Comparison of ENCODE assay signal across 19 cellular contexts in the genomic region with DNA sequence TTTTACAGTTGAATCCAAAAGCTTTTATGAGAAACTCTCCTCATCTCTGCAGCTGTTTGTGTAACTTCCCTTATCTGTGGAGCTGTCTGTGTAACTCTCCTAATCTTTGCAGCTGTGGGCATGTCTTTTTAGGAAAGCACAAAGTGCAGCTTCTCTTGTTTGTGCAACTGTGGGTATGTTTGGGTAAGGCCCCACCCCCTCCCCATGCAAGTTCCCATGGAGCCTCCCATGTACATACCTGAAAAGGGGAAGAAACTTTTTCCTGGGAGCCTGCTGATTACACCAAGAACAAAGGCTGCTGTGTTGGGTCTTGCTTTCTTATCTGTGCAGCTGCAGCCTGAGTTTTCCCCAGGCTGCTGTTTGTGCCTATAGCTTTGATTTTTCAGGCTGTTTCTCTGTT. TPM values are rescaled to one million over a fixed set of nuclear protein-coding genes. Genes with fewer than 3 reads are reported as not detected.
DNase-seq lines count a peak whose midpoint lies in the region; TF ChIP-seq lines count a peak whose summit lies in the region.
"Had no signal": no experiment of that assay in that cellular context is flagged by ENCODE, and none has a peak within 500 bp of the region (broad histone marks: within the 10 kb centered on the region; RNA-seq: fewer than 3 reads in every experiment).

No MANE protein-coding gene starts in this region.

- TF ChIP-seq CTCF in mesothelial cell of epicardium (IDR thresholded peaks at IDR 0.05; ENCODE audit: unreplicated experiment) = no peak

- DNase-seq in GF-D8 (lab: John Stamatoyannopoulos, UW) (peak; percentile 81), NOMO-1 treated with DMSO at 0.1 percent for 48 hours (lab: John Stamatoyannopoulos, UW; ENCODE audit: unreplicated experiment) (peak; percentile 79), amniotic epithelial cell (ENCODE audit: low read depth) (peak; percentile 79), mesothelial cell of epicardium (ENCODE audit: low spot score in 2 of 2, unreplicated experiment in 2 of 2) (no peak), DMS79 (lab: John Stamatoyannopoulos, UW) (no peak), nucleus accumbens (lab: John Stamatoyannopoulos, UW) (no peak), NCI-H1694 (lab: John Stamatoyannopoulos, UW) (no peak)
- no peak for DNase-seq in activated CD4-positive, alpha-beta T cell treated with anti-CD3 and anti-CD28 coated beads for 1 hour
- DNase-seq: ACHN; activated CD4-positive, alpha-beta T cell treated with anti-CD3 and anti-CD28 coated beads, Interleukin-2, amount 10 ng/mL, durations not matched to agents 7 days and 5 days; activated naive CD4-positive, alpha-beta T cell treated with anti-CD3 and anti-CD28 coated beads, Interleukin-2, amount 10 ng/mL, durations not matched to agents 7 days and 5 days; activated T-cell treated with anti-CD3 and anti-CD28 coated beads, Interleukin-2, amount 50 U/mL, for 1 hour; CD4-positive, alpha-beta memory T cell; cortex of kidney; DND-41; foreskin keratinocyte; NCI-H526; spleen; substantia nigra had no signal

- peak overlapping the region; percentile 71 for H3K27ac Mint-ChIP-seq in mesothelial cell of epicardium
- H3K27ac Mint-ChIP-seq: activated CD4-positive, alpha-beta T cell treated with anti-CD3 and anti-CD28 coated beads, Interleukin-2, amount 10 ng/mL, durations not matched to agents 7 days and 5 days; activated naive CD4-positive, alpha-beta T cell treated with anti-CD3 and anti-CD28 coated beads, Interleukin-2, amount 10 ng/mL, durations not matched to agents 7 days and 5 days had no signal

- H3K36me3 Mint-ChIP-seq in mesothelial cell of epicardium = no peaks in the 10 kb centered on the region
- H3K36me3 Mint-ChIP-seq: activated naive CD4-positive, alpha-beta T cell treated with anti-CD3 and anti-CD28 coated beads, Interleukin-2, amount 10 ng/mL, durations not matched to agents 7 days and 5 days; CD4-positive, alpha-beta memory T cell had no signal

- H3K9me3 Mint-ChIP-seq in mesothelial cell of epicardium = peaks cover 12% of the 10 kb centered on the region

- H3K27me3 Mint-ChIP-seq in mesothelial cell of epicardium (ENCODE audit: low read depth) = no peaks in the 10 kb centered on the region

- no peak overlapping the region for H3K4me3 Mint-ChIP-seq in mesothelial cell of epicardium
- H3K4me3 Mint-ChIP-seq: activated CD4-positive, alpha-beta T cell treated with anti-CD3 and anti-CD28 coated beads, Interleukin-2, amount 10 ng/mL, durations not matched to agents 7 days and 5 days; activated naive CD4-positive, alpha-beta T cell treated with anti-CD3 and anti-CD28 coated beads, Interleukin-2, amount 10 ng/mL, durations not matched to agents 7 days and 5 days; CD4-positive, alpha-beta memory T cell had no signal

- H3K4me1 Mint-ChIP-seq in mesothelial cell of epicardium = peaks cover 20% of the 10 kb centered on the region

RNA-seq across cellular contexts. Expression of gene CDKN3, which starts 42.7 kb away (rescaled TPM):
- 10.3 to 11.6 TPM (median 10.3 TPM) in 3 replicates for total RNA-seq in mesothelial cell of epicardium

Comparison
In these comparisons a context has a peak if more than half of its experiments do, and no peak if none do; other contexts are left out.
1. DNase-seq: peak in GF-D8 (single experiment), NOMO-1 treated with DMSO at 0.1 percent for 48 hours (single experiment) and amniotic epithelial cell (single experiment); none in mesothelial cell of epicardium (0 of 2), DMS79 (single experiment), activated CD4-positive, alpha-beta T cell treated with anti-CD3 and anti-CD28 coated beads for 1 hour (single experiment), nucleus accumbens (0 of 56) and NCI-H1694 (single experiment).